ENCODE assay signal across 11 cellular contexts in the genomic region with DNA sequence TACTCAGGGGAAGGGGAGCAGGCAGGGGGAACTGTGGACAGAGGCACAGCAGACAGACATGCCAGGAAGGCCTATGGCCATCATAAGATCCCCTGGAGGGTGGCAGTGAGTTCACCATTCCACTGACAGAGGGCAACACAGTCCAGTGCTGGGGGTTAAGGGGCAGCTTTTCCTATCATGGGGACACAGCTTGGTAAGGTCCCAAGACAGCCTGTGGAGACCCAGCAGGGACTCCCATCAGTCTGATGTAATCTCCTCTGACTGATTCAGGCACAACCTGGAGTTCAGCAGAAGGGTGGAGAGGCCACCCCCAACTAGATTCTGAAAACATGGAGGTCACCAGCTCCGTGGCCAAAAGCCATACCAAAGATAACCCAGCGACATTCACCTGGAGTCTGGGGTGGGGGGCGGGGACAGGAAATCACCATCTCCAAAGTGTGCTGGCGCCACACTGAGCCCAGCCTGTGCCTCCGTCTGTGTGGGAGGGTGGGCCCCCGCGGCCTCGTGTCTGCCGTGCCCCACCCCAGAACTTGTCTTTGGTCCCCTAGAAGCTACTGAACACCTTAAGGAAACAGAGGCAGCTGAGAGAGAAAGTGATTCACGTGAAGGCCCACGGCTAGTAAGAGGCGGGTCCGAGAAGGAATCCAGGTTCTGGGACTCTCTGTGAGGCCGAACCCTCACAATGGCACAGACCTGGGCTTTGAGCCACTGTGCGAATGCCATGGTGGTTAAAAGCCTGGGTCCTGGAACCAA. TPM values are rescaled to one million over a fixed set of nuclear protein-coding genes. Genes with fewer than 3 reads are reported as not detected.
DNase-seq lines count a peak whose midpoint lies in the region; ATAC-seq and TF ChIP-seq lines count a peak whose summit lies in the region.
"Had no signal": no experiment of that assay in that cellular context is flagged by ENCODE, and none has a peak within 500 bp of the region (broad histone marks: within the 10 kb centered on the region; RNA-seq: fewer than 3 reads in every experiment).

No MANE protein-coding gene starts in this region.

- H3K36me3 ChIP-seq in brain microvascular endothelial cell (replicated peaks): no peaks in the 10 kb centered on the region
- H3K36me3 ChIP-seq: vagina had no signal

- peaks cover 18% of the 10 kb centered on the region for H3K4me1 ChIP-seq in right cardiac atrium (ENCODE audit: control insufficient read depth, insufficient read depth, low read length)

- ATAC-seq in right cardiac atrium: no peak
- ATAC-seq in HG03521 (IDR thresholded peaks at IDR 0.05; ENCODE audit: unreplicated experiment): no peak

- H3K27me3 ChIP-seq in right cardiac atrium (ENCODE audit: control insufficient read depth, insufficient read depth): no peaks in the 10 kb centered on the region
- H3K27me3 ChIP-seq in brain microvascular endothelial cell (replicated peaks): no peaks in the 10 kb centered on the region
- H3K27me3 ChIP-seq: vagina had no signal

- H3K27ac ChIP-seq in right cardiac atrium (ENCODE audit: low read length) (no peak overlapping the region), substantia nigra (ENCODE audit: low read depth, low read length, poor library complexity, severe bottlenecking) (peak overlapping the region; percentile 58), brain microvascular endothelial cell (no peak overlapping the region)

- no peak for TF ChIP-seq CTCF in brain microvascular endothelial cell (IDR thresholded peaks at IDR 0.05; ENCODE audit: low read depth, low read length, missing control alignments)

- 71% methylated on average over 15 of the region's 15 CpGs for WGBS in right cardiac atrium

- intact Hi-C loops in right cardiac atrium (cut with DNase I): no loop called here

- no peaks in the 10 kb centered on the region for H3K9me3 ChIP-seq in right cardiac atrium (ENCODE audit: control insufficient read depth, low read length)
- H3K9me3 ChIP-seq: vagina had no signal

- H3K4me3 ChIP-seq in right cardiac atrium (ENCODE audit: low read length) (no peak overlapping the region), brain microvascular endothelial cell (ENCODE audit: low read depth, low read length) (no peak overlapping the region)
- H3K4me3 ChIP-seq: vagina had no signal

- peak; percentile 44 for DNase-seq in activated T-cell treated with anti-CD3 and anti-CD28 coated beads, Interleukin-2, amount 50 U/mL, for 1 hour
- no peak for DNase-seq in activated T-cell treated with anti-CD3 and anti-CD28 coated beads for 4 hours
- peak; percentile 64 for DNase-seq in activated CD8-positive, alpha-beta memory T cell treated with anti-CD3 and anti-CD28 coated beads, Interleukin-2, amount 50 U/mL, for 4 hours
- DNase-seq in right cardiac atrium: peak in 2 of 3 donors; percentile 21 to 43
- DNase-seq in substantia nigra (lab: John Stamatoyannopoulos, UW): no peak
- no peak for DNase-seq in hepatic stellate cell (ENCODE audit: low spot score)
- DNase-seq in brain microvascular endothelial cell: no peak
- DNase-seq: activated B cell treated with CpG ODN at 0.5 μM for 24 hours, NCI-H2227 treated with DMSO at 0.1 percent for 48 hours had no signal

- in situ Hi-C loops in brain microvascular endothelial cell (cut with HindIII; ENCODE audit: low pct_ligation_motif_present, low sequenced_read_pairs): no loop called here

RNA-seq across cellular contexts. Expression of gene DNMT3A, which starts 28.6 kb away (rescaled TPM):
- 10 to 100 TPM; 20.0 to 22.9 (median 21.1) TPM for total RNA-seq in right cardiac atrium
- 9.9 TPM for polyA plus RNA-seq in right cardiac atrium

Comparison
In these comparisons a context has a peak if more than half of its experiments do, and no peak if none do; other contexts are left out.
1. DNase-seq: peak in activated T-cell treated with anti-CD3 and anti-CD28 coated beads, Interleukin-2, amount 50 U/mL, for 1 hour (single experiment), activated CD8-positive, alpha-beta memory T cell treated with anti-CD3 and anti-CD28 coated beads, Interleukin-2, amount 50 U/mL, for 4 hours (single experiment) and right cardiac atrium (2 of 3); none in activated T-cell treated with anti-CD3 and anti-CD28 coated beads for 4 hours (single experiment), substantia nigra (0 of 49), hepatic stellate cell (single experiment) and brain microvascular endothelial cell (single experiment).